ENCODE assay signal across 8 cellular contexts in genomic region chr7:151381333-151382078, GRCh38. TPM values are rescaled to one million over a fixed set of nuclear protein-coding genes. Genes with fewer than 3 reads are reported as not detected.
A peak's percentile ranks its signal among the peaks of the same experiment; 100 is the strongest.
DNase-seq lines count a peak whose midpoint lies in the region; ATAC-seq, FAIRE-seq and TF ChIP-seq lines count a peak whose summit lies in the region.

No MANE protein-coding gene starts in this region.

- intact Hi-C loops in CD4-positive, alpha-beta memory T cell (cut with micrococcal nuclease) = loop anchor here (5.0 kb wide), 2 partner anchors 51 to 66 kb away; no protein-coding TSS in a partner anchor
- intact Hi-C loops in uterus (cut with DNase I; ENCODE audit: low total_unique reads) = no loop called here
- intact Hi-C loops in PC-9 (cut with micrococcal nuclease; ENCODE audit: unreplicated experiment) = no loop called here

- H3K4me3 Mint-ChIP-seq in CD4-positive, alpha-beta memory T cell = peak overlapping the region in 6 of 8 donors; percentile 10 to 87 (median 80)

- H4K20me1 ChIP-seq in MM.1S (ENCODE audit: insufficient read depth, low read length) (no peaks in the 10 kb centered on the region), PC-9 (ENCODE audit: insufficient read depth) (peaks cover 4% of the 10 kb centered on the region; the same call in 1 of the 2 replicates)

- H3K4me2 ChIP-seq in MM.1S (ENCODE audit: low read depth, low read length) (peak overlapping the region; percentile 15; the same call in 1 of the 2 replicates), mesendoderm (ENCODE audit: low read length) (peak overlapping the region; percentile 46), PC-9 (no peak overlapping the region)

- H2BK15ac ChIP-seq in mesendoderm (replicated peaks; ENCODE audit: low read depth) = no peak overlapping the region

- no peaks in the 10 kb centered on the region for H3K9me3 ChIP-seq in CD4-positive, alpha-beta memory T cell (ENCODE audit: control insufficient read depth in 1 of 2, low read length in 2 of 2)
- H3K9me3 ChIP-seq in MM.1S (replicated peaks; ENCODE audit: insufficient read depth, low read length) (no peaks in the 10 kb centered on the region), uterus (no peaks in the 10 kb centered on the region), PC-9 (ENCODE audit: insufficient read depth, low read depth) (no peaks in the 10 kb centered on the region)

- no peak overlapping the region for H3K18ac ChIP-seq in mesendoderm (ENCODE audit: low read length)

- POLR2A ChIA-PET in CD4-positive, alpha-beta memory T cell (lab: Charles Lee; ENCODE audit: partially characterized antibody) = interaction anchor here (1.0 to 1.2 kb wide), 3 partner anchors 28 to 75 kb away, joined by 3 read pairs; partner anchors contain the start of gene WDR86
- POLR2A ChIA-PET in PC-9 (lab: Charles Lee; ENCODE audit: unreplicated experiment) = no interaction called here

- peak; percentile 48 to 57 for ATAC-seq in activated naive CD4-positive, alpha-beta T cell treated with anti-CD3 and anti-CD28 coated beads, Interleukin-2, amount 50 U/mL, for 72 hours

- H3K56ac ChIP-seq in mesendoderm (ENCODE audit: low read length) = peak overlapping the region; percentile 15

- no peaks in the 10 kb centered on the region for H3K9me3 Mint-ChIP-seq in CD4-positive, alpha-beta memory T cell
- no peaks in the 10 kb centered on the region for H3K9me3 Mint-ChIP-seq in activated naive CD4-positive, alpha-beta T cell treated with anti-CD3 and anti-CD28 coated beads, Interleukin-2, amount 50 U/mL, for 72 hours

- no peak overlapping the region for H2AK5ac ChIP-seq in mesendoderm (ENCODE audit: low read length)

- H3K4me1 Mint-ChIP-seq in CD4-positive, alpha-beta memory T cell = peaks cover 6 to 19% (median 11%) of the 10 kb centered on the region in 4 donors

- H3K27me3 ChIP-seq in CD4-positive, alpha-beta memory T cell (ENCODE audit: insufficient read depth, low read length) = peaks cover 6% of the 10 kb centered on the region
- peaks cover 63% of the 10 kb centered on the region for H3K27me3 ChIP-seq in MM.1S (replicated peaks; ENCODE audit: insufficient read depth, low read length)
- peaks cover 11% of the 10 kb centered on the region for H3K27me3 ChIP-seq in mesendoderm (ENCODE audit: insufficient read depth, low read length, poor library complexity)
- no peaks in the 10 kb centered on the region for H3K27me3 ChIP-seq in uterus
- H3K27me3 ChIP-seq in PC-9 (ENCODE audit: insufficient read depth, low read depth) = no peaks in the 10 kb centered on the region

- H3K79me2 ChIP-seq in MM.1S (ENCODE audit: low read length) (no peaks in the 10 kb centered on the region), mesendoderm (ENCODE audit: control insufficient read depth, insufficient read depth, low read length) (no peaks in the 10 kb centered on the region), PC-9 (ENCODE audit: low read depth) (no peaks in the 10 kb centered on the region)

- H2AFZ ChIP-seq in MM.1S (ENCODE audit: low read length) = peak overlapping the region; percentile 22; the same call in 1 of the 2 replicates
- no peak overlapping the region for H2AFZ ChIP-seq in PC-9

- H3K79me1 ChIP-seq in mesendoderm (ENCODE audit: low read length) = no peaks in the 10 kb centered on the region

- H2BK5ac ChIP-seq in mesendoderm (ENCODE audit: low read length) = no peak overlapping the region

- no peak overlapping the region for H4K8ac ChIP-seq in mesendoderm (ENCODE audit: low read depth, low read length)

- TF ChIP-seq CTCF in MM.1S (IDR thresholded peaks at IDR 0.05; ENCODE audit: low read length) = no peak
- no peak for TF ChIP-seq CTCF in uterus (IDR thresholded peaks at IDR 0.05)
- no peak for TF ChIP-seq CTCF in PC-9 (conservative IDR thresholded peaks at IDR 0.05)

- CTCF ChIA-PET in CD4-positive, alpha-beta memory T cell (lab: Charles Lee; ENCODE audit: partially characterized antibody) = interaction anchor here (0.7 to 1.6 kb wide), 4 partner anchors 10 to 67 kb away, joined by 3 to 5 read pairs (median 3); no protein-coding TSS in a partner anchor
- CTCF ChIA-PET in PC-9 (lab: Charles Lee) = no interaction called here

- H3K27ac Mint-ChIP-seq in CD4-positive, alpha-beta memory T cell = peak overlapping the region in 5 of 7 donors; percentile 74 to 96 (median 88)
- peak overlapping the region in 1 of 2 donors; percentile 43 for H3K27ac Mint-ChIP-seq in activated naive CD4-positive, alpha-beta T cell treated with anti-CD3 and anti-CD28 coated beads, Interleukin-2, amount 50 U/mL, for 72 hours

- H3K27ac ChIP-seq in CD4-positive, alpha-beta memory T cell (ENCODE audit: low read depth, low read length) = peak overlapping the region; percentile 60
- H3K27ac ChIP-seq in MM.1S (ENCODE audit: low read length) (no peak overlapping the region), mesendoderm (ENCODE audit: low read depth, low read length) (no peak overlapping the region), uterus (peak overlapping the region in 1 of 2 donors; percentile 0), PC-9 (no peak overlapping the region)

- TF ChIP-seq POLR2A in uterus (IDR thresholded peaks at IDR 0.05) = no peak

- no TSS peak for BruUV-seq in PC-9 (replicated peaks; lab: Mats Ljungman, UMichigan)

- H3F3A ChIP-seq in MM.1S (ENCODE audit: insufficient read depth, low read length) (no peaks in the 10 kb centered on the region), PC-9 (ENCODE audit: insufficient read depth, low read depth) (peaks cover 5% of the 10 kb centered on the region; the same call in 1 of the 2 replicates)

- WGBS in mesendoderm (ENCODE audit: extremely low coverage, insufficient coverage, low lambda C conversion rate) = no CpG with 5 or more reads among the region's 83 CpGs

- H3K4ac ChIP-seq in mesendoderm (ENCODE audit: low read depth, low read length) = no peak overlapping the region

- H3K36me3 Mint-ChIP-seq in CD4-positive, alpha-beta memory T cell = peaks cover 30 to 31% of the 10 kb centered on the region in 2 donors
- no peaks in the 10 kb centered on the region for H3K36me3 Mint-ChIP-seq in activated naive CD4-positive, alpha-beta T cell treated with anti-CD3 and anti-CD28 coated beads, Interleukin-2, amount 50 U/mL, for 72 hours

- H3K9me2 ChIP-seq in MM.1S (replicated peaks; ENCODE audit: insufficient read depth, low read length) (no peaks in the 10 kb centered on the region), PC-9 (ENCODE audit: insufficient read depth) (no peaks in the 10 kb centered on the region)

- no peak overlapping the region for H4K5ac ChIP-seq in mesendoderm (ENCODE audit: low read length)

- H3K27me3 Mint-ChIP-seq in CD4-positive, alpha-beta memory T cell = peaks cover 2 to 6% of the 10 kb centered on the region in 2 donors

- peak overlapping the region; percentile 89 for H3K23ac ChIP-seq in mesendoderm (ENCODE audit: low read length)

- DNase-seq in CD4-positive, alpha-beta memory T cell = peak; percentile 70 to 85 (median 81)
- DNase-seq in MM.1S = no peak
- no peak for DNase-seq in activated naive CD4-positive, alpha-beta T cell treated with anti-CD3 and anti-CD28 coated beads, Interleukin-2, amount 50 U/mL, for 72 hours (ENCODE audit: low spot score in 2 of 2)
- peak; percentile 53 for DNase-seq in mesendoderm
- DNase-seq in uterus = no peak
- DNase-seq in HTR-8/SVneo (ENCODE audit: insufficient read length, low spot score) = no peak
- no peak for DNase-seq in amniotic stem cell (lab: John Stamatoyannopoulos, UW)
- DNase-seq in PC-9 = no peak

- FAIRE-seq in HTR-8/SVneo (lab: Jason Lieb, UNC) = no peak

- H3K9ac ChIP-seq in MM.1S (ENCODE audit: low read length) = no peak overlapping the region
- peak overlapping the region; percentile 49 for H3K9ac ChIP-seq in mesendoderm (ENCODE audit: low read length)

- peaks cover 12% of the 10 kb centered on the region for H3K36me3 ChIP-seq in CD4-positive, alpha-beta memory T cell (ENCODE audit: insufficient read depth, low read length)
- H3K36me3 ChIP-seq in MM.1S (replicated peaks; ENCODE audit: insufficient read depth, low read length) (no peaks in the 10 kb centered on the region), mesendoderm (ENCODE audit: control insufficient read depth, insufficient read depth, low read length) (no peaks in the 10 kb centered on the region), uterus (no peaks in the 10 kb centered on the region), PC-9 (ENCODE audit: low read depth) (no peaks in the 10 kb centered on the region)

- no peak overlapping the region for H2BK120ac ChIP-seq in mesendoderm (ENCODE audit: low read depth, low read length)

- peaks cover 16% of the 10 kb centered on the region for H3K4me1 ChIP-seq in CD4-positive, alpha-beta memory T cell (ENCODE audit: insufficient read depth, low read length)
- H3K4me1 ChIP-seq in MM.1S (ENCODE audit: low read length) (peaks cover 5% of the 10 kb centered on the region), mesendoderm (ENCODE audit: control insufficient read depth, low read depth, low read length) (no peaks in the 10 kb centered on the region), uterus (peaks cover 0 to 7% of the 10 kb centered on the region in 2 donors), PC-9 (replicated peaks; ENCODE audit: insufficient read depth) (peaks cover 4% of the 10 kb centered on the region)

- H3K4me3 ChIP-seq in CD4-positive, alpha-beta memory T cell (ENCODE audit: low read length in 2 of 2) = peak overlapping the region in 1 of 2 donors; percentile 51
- H3K4me3 ChIP-seq in MM.1S (ENCODE audit: low read length) (no peak overlapping the region), mesendoderm (ENCODE audit: low read length) (no peak overlapping the region), uterus (peak overlapping the region in 1 of 2 donors; percentile 22), PC-9 (no peak overlapping the region)

RNA-seq across cellular contexts. Expression of gene WDR86, which starts 28.3 kb away (rescaled TPM):
- 1 to 10 TPM; 7.0 to 8.0 TPM for total RNA-seq in CD4-positive, alpha-beta memory T cell
- 10 to 100 TPM; 10.0 to 14.4 TPM for polyA plus RNA-seq in CD4-positive, alpha-beta memory T cell
- total RNA-seq in activated naive CD4-positive, alpha-beta T cell treated with anti-CD3 and anti-CD28 coated beads, Interleukin-2, amount 50 U/mL, for 72 hours = not detected
- 1.5 TPM for polyA plus RNA-seq in mesendoderm (2013, experiment 1 of 2)
- 1.4 TPM for polyA plus RNA-seq in mesendoderm (2013, experiment 2 of 2)
- total RNA-seq in uterus = 100 to 1,000 TPM in 1 of 4 donors, 10 to 100 TPM in 2, 1 to 10 TPM in 1; 3.2 to 100 (median 53.4) TPM
- 7.7 and 12.4 TPM in 2 replicates for total RNA-seq in PC-9 (2021)

RNA-seq across cellular contexts. Expression of gene NUB1, which starts 39.9 kb away (rescaled TPM):
- 100 to 1,000 TPM; 116 to 119 TPM for total RNA-seq in CD4-positive, alpha-beta memory T cell
- 10 to 100 TPM; 50.1 to 77.0 TPM for polyA plus RNA-seq in CD4-positive, alpha-beta memory T cell
- total RNA-seq in activated naive CD4-positive, alpha-beta T cell treated with anti-CD3 and anti-CD28 coated beads, Interleukin-2, amount 50 U/mL, for 72 hours = 100 to 1,000 TPM in 1 of 2 donors, 10 to 100 TPM in 1; 46.1 to 102 TPM
- polyA plus RNA-seq in mesendoderm (2013, experiment 1 of 2) = 42.7 TPM
- polyA plus RNA-seq in mesendoderm (2013, experiment 2 of 2) = 43.4 TPM
- total RNA-seq in uterus (10 to 100 TPM; 27.9 to 51.1 (median 39.1) TPM), PC-9 (2021) (63.8 and 80.6 TPM in 2 replicates)

RNA-seq across cellular contexts. Expression of gene CRYGN, which starts 58.4 kb away (rescaled TPM):
- not detected for total RNA-seq in CD4-positive, alpha-beta memory T cell
- 1 to 10 TPM in 1 of 2 donors, not detected in 1; 1.9 TPM for polyA plus RNA-seq in CD4-positive, alpha-beta memory T cell
- under 1 TPM in 1 of 2 donors, not detected in 1; 0.61 TPM for total RNA-seq in activated naive CD4-positive, alpha-beta T cell treated with anti-CD3 and anti-CD28 coated beads, Interleukin-2, amount 50 U/mL, for 72 hours
- polyA plus RNA-seq in mesendoderm (2013, experiment 1 of 2) = 0.32 TPM
- polyA plus RNA-seq in mesendoderm (2013, experiment 2 of 2) = 0.29 TPM
- 1 to 10 TPM in 2 of 4 donors, under 1 TPM in 1, not detected in 1; 0.73 to 2.9 (median 2.4) TPM for total RNA-seq in uterus
- total RNA-seq in PC-9 (2021) = 1.0 and 1.2 TPM in 2 replicates

Comparison
In these comparisons a context has a peak if more than half of its experiments do, and no peak if none do; other contexts are left out.
1. DNase-seq: peak in CD4-positive, alpha-beta memory T cell (5 of 5) and mesendoderm (single experiment); none in MM.1S (single experiment), activated naive CD4-positive, alpha-beta T cell treated with anti-CD3 and anti-CD28 coated beads, Interleukin-2, amount 50 U/mL, for 72 hours (0 of 2), uterus (0 of 2), HTR-8/SVneo (single experiment), amniotic stem cell (single experiment) and PC-9 (0 of 2).